Comparison of ENCODE assay signal across 1 cellular context in genomic region chr6:13664703-13665352, GRCh38.
TF ChIP-seq lines count a peak whose summit lies in the region.

No MANE protein-coding gene starts in this region.

TF ChIP-seq in K562, 482 proteins besides CTCF, POLR2A, EP300 and RAD21:
- TF ChIP-seq DPF2 (IDR thresholded peaks at IDR 0.05) (peak; percentile 19; the same call in 1 of the 2 replicates), PURB (CRISPR knock-in tag; IDR thresholded peaks at IDR 0.05; ENCODE audit: low read depth) (no peak), ZZZ3 (IDR thresholded peaks at IDR 0.05) (no peak), E2F8 (IDR thresholded peaks at IDR 0.05; ENCODE audit: low read depth, partially characterized antibody) (no peak), SNAPC5 (CRISPR knock-in tag; IDR thresholded peaks at IDR 0.05) (no peak), ZNF124 (CRISPR knock-in tag; IDR thresholded peaks at IDR 0.05) (no peak), BACH1 (tag; IDR thresholded peaks at IDR 0.05) (no peak), MNT (conservative IDR thresholded peaks at IDR 0.05) (0 out of 4 replicates have a peak, but pooled peaks of 1 of the 2 experiments have one; percentile 7), CEBPB (tag; IDR thresholded peaks at IDR 0.05) (peak; percentile 60; the same call in 1 of the 2 replicates), JUND (IDR thresholded peaks at IDR 0.05; ENCODE audit: borderline replicate concordance, low read depth, low read length) (0 out of 2 replicates have a peak, but pooled peaks have one; percentile 9), JUND (tag; IDR thresholded peaks at IDR 0.05; ENCODE audit: borderline replicate concordance, low read depth, low read length) (no peak), CHAMP1 (IDR thresholded peaks at IDR 0.05) (0 out of 2 replicates have a peak, but pooled peaks have one; percentile 7), THRAP3 (IDR thresholded peaks at IDR 0.05; ENCODE audit: borderline replicate concordance) (0 out of 2 replicates have a peak, but pooled peaks have one; percentile 63), KDM1A (IDR thresholded peaks at IDR 0.05) (peak; percentile 8 to 44; a peak in 1 of 4 replicates), NCOA2 (IDR thresholded peaks at IDR 0.05; ENCODE audit: partially characterized antibody in 2 of 2) (peak; percentile 13 to 35), XRCC4 (IDR thresholded peaks at IDR 0.05; ENCODE audit: extremely low read depth, insufficient read depth, insufficient read length) (no peak), RBM17 (IDR thresholded peaks at IDR 0.05; ENCODE audit: borderline replicate concordance, low read depth, low read length) (no peak), MCM5 (IDR thresholded peaks at IDR 0.05; ENCODE audit: low read depth) (no peak), ARID1B (IDR thresholded peaks at IDR 0.05) (peak; percentile 24; the same call in 1 of the 2 replicates), TAF9B (IDR thresholded peaks at IDR 0.05; ENCODE audit: partially characterized antibody) (peak; percentile 25), CEBPG (CRISPR knock-in tag; IDR thresholded peaks at IDR 0.05) (no peak), CEBPG (tag; conservative IDR thresholded peaks at IDR 0.05 in 1 of 2, IDR thresholded peaks at IDR 0.05 in 1 of 2) (peak; percentile 47 to 59), EWSR1 (IDR thresholded peaks at IDR 0.05; ENCODE audit: borderline replicate concordance, low read depth, partially characterized antibody) (no peak), E2F3 (CRISPR knock-in tag; IDR thresholded peaks at IDR 0.05) (no peak)
